1 cellular context compared by ENCODE assay signal in the genomic region with DNA sequence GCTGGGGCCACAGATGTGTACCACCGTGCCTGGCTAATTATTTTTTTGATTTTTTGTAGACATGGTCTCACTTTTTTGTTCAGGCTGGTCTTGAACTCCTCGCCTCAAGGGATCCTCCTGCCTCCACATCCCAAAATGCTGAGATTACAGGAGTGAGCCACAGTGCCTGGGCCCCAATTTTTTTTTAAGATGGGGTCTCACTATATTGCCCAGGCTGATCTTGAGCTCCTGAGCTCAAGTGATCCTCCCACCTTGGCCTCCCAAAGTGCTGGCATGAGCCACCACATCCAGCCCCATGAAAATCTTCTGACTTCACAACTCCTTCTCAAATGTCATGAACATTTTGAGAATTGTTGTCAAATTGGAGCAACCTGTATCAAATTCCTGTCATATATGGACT.
TF ChIP-seq lines count a peak whose summit lies in the region.

No MANE protein-coding gene starts in this region.

TF ChIP-seq in HepG2, 621 proteins besides CTCF, POLR2A, EP300 and RAD21:
- TF ChIP-seq SMARCC2 (IDR thresholded peaks at IDR 0.05), result no peak
- TF ChIP-seq ZNF121 (CRISPR knock-in tag; IDR thresholded peaks at IDR 0.05), result peak; percentile 62; the same call in 1 of the 2 replicates
- TF ChIP-seq, protein P1, sequence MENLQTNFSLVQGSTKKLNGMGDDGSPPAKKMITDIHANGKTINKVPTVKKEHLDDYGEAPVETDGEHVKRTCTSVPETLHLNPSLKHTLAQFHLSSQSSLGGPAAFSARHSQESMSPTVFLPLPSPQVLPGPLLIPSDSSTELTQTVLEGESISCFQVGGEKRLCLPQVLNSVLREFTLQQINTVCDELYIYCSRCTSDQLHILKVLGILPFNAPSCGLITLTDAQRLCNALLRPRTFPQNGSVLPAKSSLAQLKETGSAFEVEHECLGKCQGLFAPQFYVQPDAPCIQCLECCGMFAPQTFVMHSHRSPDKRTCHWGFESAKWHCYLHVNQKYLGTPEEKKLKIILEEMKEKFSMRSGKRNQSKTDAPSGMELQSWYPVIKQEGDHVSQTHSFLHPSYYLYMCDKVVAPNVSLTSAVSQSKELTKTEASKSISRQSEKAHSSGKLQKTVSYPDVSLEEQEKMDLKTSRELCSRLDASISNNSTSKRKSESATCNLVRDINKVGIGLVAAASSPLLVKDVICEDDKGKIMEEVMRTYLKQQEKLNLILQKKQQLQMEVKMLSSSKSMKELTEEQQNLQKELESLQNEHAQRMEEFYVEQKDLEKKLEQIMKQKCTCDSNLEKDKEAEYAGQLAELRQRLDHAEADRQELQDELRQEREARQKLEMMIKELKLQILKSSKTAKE (CRISPR knock-in tag; IDR thresholded peaks at IDR 0.05; ENCODE audit: borderline replicate concordance), result no peak
- no peak for TF ChIP-seq GATAD1 (CRISPR knock-in tag; IDR thresholded peaks at IDR 0.05)
